ENCODE assay signal across 1 cellular context in the genomic region with DNA sequence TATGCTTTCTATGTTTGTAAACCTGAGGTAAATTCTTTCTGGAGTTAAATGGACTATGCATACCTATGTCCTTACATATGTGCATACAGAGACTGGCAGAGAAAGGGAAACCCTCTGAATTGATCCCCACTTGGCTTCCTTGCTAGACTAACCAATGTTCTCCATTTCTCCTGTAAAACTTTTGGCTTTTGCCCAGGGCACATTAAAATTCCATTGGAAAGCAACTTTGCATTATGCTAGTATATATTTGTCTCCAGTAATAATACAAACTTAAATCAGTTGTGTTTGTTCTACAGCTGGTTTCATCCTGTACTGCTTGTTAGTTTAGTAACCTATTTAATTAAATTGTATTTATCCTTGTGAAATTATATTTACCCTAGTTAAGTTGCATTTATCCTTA.
TF ChIP-seq lines count a peak whose summit lies in the region.

No MANE protein-coding gene starts in this region.

TF ChIP-seq in HCT116, 20 proteins besides CTCF, POLR2A, EP300 and RAD21 (continued from another document):
- TF ChIP-seq, protein P1, sequence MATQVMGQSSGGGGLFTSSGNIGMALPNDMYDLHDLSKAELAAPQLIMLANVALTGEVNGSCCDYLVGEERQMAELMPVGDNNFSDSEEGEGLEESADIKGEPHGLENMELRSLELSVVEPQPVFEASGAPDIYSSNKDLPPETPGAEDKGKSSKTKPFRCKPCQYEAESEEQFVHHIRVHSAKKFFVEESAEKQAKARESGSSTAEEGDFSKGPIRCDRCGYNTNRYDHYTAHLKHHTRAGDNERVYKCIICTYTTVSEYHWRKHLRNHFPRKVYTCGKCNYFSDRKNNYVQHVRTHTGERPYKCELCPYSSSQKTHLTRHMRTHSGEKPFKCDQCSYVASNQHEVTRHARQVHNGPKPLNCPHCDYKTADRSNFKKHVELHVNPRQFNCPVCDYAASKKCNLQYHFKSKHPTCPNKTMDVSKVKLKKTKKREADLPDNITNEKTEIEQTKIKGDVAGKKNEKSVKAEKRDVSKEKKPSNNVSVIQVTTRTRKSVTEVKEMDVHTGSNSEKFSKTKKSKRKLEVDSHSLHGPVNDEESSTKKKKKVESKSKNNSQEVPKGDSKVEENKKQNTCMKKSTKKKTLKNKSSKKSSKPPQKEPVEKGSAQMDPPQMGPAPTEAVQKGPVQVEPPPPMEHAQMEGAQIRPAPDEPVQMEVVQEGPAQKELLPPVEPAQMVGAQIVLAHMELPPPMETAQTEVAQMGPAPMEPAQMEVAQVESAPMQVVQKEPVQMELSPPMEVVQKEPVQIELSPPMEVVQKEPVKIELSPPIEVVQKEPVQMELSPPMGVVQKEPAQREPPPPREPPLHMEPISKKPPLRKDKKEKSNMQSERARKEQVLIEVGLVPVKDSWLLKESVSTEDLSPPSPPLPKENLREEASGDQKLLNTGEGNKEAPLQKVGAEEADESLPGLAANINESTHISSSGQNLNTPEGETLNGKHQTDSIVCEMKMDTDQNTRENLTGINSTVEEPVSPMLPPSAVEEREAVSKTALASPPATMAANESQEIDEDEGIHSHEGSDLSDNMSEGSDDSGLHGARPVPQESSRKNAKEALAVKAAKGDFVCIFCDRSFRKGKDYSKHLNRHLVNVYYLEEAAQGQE (IDR thresholded peaks at IDR 0.05; ENCODE audit: low read depth) = no peak
- TF ChIP-seq YY1 (IDR thresholded peaks at IDR 0.05; ENCODE audit: extremely low read depth, insufficient replicate concordance, low read depth, low read length) = no peak
- no peak for TF ChIP-seq TCF7L2 (IDR thresholded peaks at IDR 0.05; ENCODE audit: borderline replicate concordance, extremely low read depth, insufficient read depth, insufficient read length)
- TF ChIP-seq ZNF274 (IDR thresholded peaks at IDR 0.05; ENCODE audit: low read depth, low read length) = no peak
TF ChIP-seq in HCT116: peak in this region for 0.
